In genomic region chr10:119201233-119201632, GRCh38 we compare ENCODE assay signal across 20 cellular contexts. TPM values are rescaled to one million over a fixed set of nuclear protein-coding genes. Genes with fewer than 3 reads are reported as not detected.
DNase-seq lines count a peak whose midpoint lies in the region; ATAC-seq, FAIRE-seq and TF ChIP-seq lines count a peak whose summit lies in the region.
"Had no signal": no experiment of that assay in that cellular context is flagged by ENCODE, and none has a peak within 500 bp of the region (broad histone marks: within the 10 kb centered on the region; RNA-seq: fewer than 3 reads in every experiment).

No MANE protein-coding gene starts in this region.

- 67% methylated on average over 1 of the region's 1 CpG for WGBS in HepG2 (ENCODE audit: low lambda C conversion rate)
- 82% methylated on average over 1 of the region's 1 CpG for WGBS in right lobe of liver (ENCODE audit: insufficient coverage, low coverage, low lambda C conversion rate, missing lambda C conversion rate)

- H3K9ac ChIP-seq in HepG2 (ENCODE audit: insufficient read depth, low read depth, low read length) = no peak overlapping the region

- peaks cover 11% of the 10 kb centered on the region for H3K4me1 Mint-ChIP-seq in WTC11

- H3K36me3 ChIP-seq in HepG2 (replicated peaks in 1 of 2; ENCODE audit: control insufficient read depth in 1 of 2, insufficient read depth in 2 of 2, low read length in 2 of 2) (no peaks in the 10 kb centered on the region), right lobe of liver (no peaks in the 10 kb centered on the region), osteoblast (ENCODE audit: insufficient read depth, low read length) (no peaks in the 10 kb centered on the region)

- H3K27ac Mint-ChIP-seq in WTC11 = no peak overlapping the region
- H3K27ac Mint-ChIP-seq: CD4-positive, alpha-beta T cell; H9 had no signal

- BruUV-seq in HepG2 (replicated peaks; lab: Mats Ljungman, UMichigan) = no TSS peak

- DNase-seq in DMS 273 (lab: John Stamatoyannopoulos, UW; ENCODE audit: unreplicated experiment) (peak; percentile 32), DMS 273 treated with DMSO at 0.1 percent for 48 hours (lab: John Stamatoyannopoulos, UW) (no peak), HepG2 (ENCODE audit: low spot score) (no peak), right lobe of liver (no peak), epithelial cell of esophagus (ENCODE audit: low read depth) (peak; percentile 63), WTC11 (ENCODE audit: low spot score) (no peak), osteoblast (ENCODE audit: insufficient read length, low spot score, missing footprints) (no peak)
- DNase-seq in activated effector memory CD4-positive, alpha-beta T cell treated with Interleukin-2 at 50 U/mL for 16 hours = no peak
- DNase-seq: AML-193; Caco-2; CD4-positive, alpha-beta T cell; DMS79 treated with DMSO at 0.1 percent for 48 hours; GF-D8; GOT3; H9 had no signal

- H3K4me3 ChIP-seq in HepG2 (replicated peaks in 1 of 3; ENCODE audit: insufficient read depth in 1 of 3, low read depth in 2 of 3, low read length in 3 of 3) (no peak overlapping the region), right lobe of liver (no peak overlapping the region), epithelial cell of esophagus (ENCODE audit: low read length) (no peak overlapping the region), osteoblast (ENCODE audit: insufficient read depth, low read length) (no peak overlapping the region)
- H3K4me3 ChIP-seq: A549 had no signal

- H3K4me3 Mint-ChIP-seq in WTC11 = no peak overlapping the region
- H3K4me3 Mint-ChIP-seq: CD4-positive, alpha-beta T cell; H9 had no signal

- POLR2A ChIA-PET in HepG2 (lab: Yijun Ruan, JAX) = no interaction called here
- POLR2A ChIA-PET in WTC11 (lab: Charles Lee) = no interaction called here

- H3K27ac ChIP-seq in HepG2 (ENCODE audit: extremely low read length, insufficient read depth, low read length) = no peak overlapping the region
- H3K27ac ChIP-seq in right lobe of liver = no peak overlapping the region
- H3K27ac ChIP-seq in osteoblast (ENCODE audit: low read depth, low read length) = no peak overlapping the region
- H3K27ac ChIP-seq: 22Rv1, A549, C4-2B had no signal

- H3K9me3 ChIP-seq in HepG2 (ENCODE audit: low read length) = no peaks in the 10 kb centered on the region
- no peaks in the 10 kb centered on the region for H3K9me3 ChIP-seq in right lobe of liver
- no peaks in the 10 kb centered on the region for H3K9me3 ChIP-seq in osteoblast (ENCODE audit: low read depth, low read length)
- H3K9me3 ChIP-seq: A549, Caco-2 had no signal

- H3K4me2 ChIP-seq in HepG2 (ENCODE audit: low read depth, low read length) = no peak overlapping the region
- no peak overlapping the region for H3K4me2 ChIP-seq in osteoblast (ENCODE audit: insufficient read depth, low read length)
- H3K4me2 ChIP-seq: A549 had no signal

- no peak for ATAC-seq in HepG2
- no peak for ATAC-seq in right lobe of liver
- ATAC-seq in WTC11 = no peak
- ATAC-seq: A549 had no signal

- H3K27me3 Mint-ChIP-seq in WTC11 (ENCODE audit: low read depth) = no peaks in the 10 kb centered on the region
- H3K27me3 Mint-ChIP-seq: CD4-positive, alpha-beta T cell had no signal

- H2AFZ ChIP-seq in HepG2 (ENCODE audit: low read length) (no peak overlapping the region), osteoblast (ENCODE audit: low read length) (no peak overlapping the region)

- H4K20me1 ChIP-seq in HepG2 (ENCODE audit: insufficient read depth, low read length) (no peaks in the 10 kb centered on the region), osteoblast (ENCODE audit: insufficient read depth, low read length) (no peaks in the 10 kb centered on the region)

- TF ChIP-seq EP300 in HepG2 (IDR thresholded peaks at IDR 0.05; ENCODE audit: low read depth in 2 of 2, low read length in 2 of 2) (no peak), HepG2 (CRISPR knock-in tag; IDR thresholded peaks at IDR 0.05; ENCODE audit: borderline replicate concordance) (no peak)

- TF ChIP-seq RAD21 in HepG2 (CRISPR knock-in tag; IDR thresholded peaks at IDR 0.05) = no peak

- H3K36me3 Mint-ChIP-seq in WTC11 = no peaks in the 10 kb centered on the region

- no peak for FAIRE-seq in HepG2 (lab: Jason Lieb, UNC)
- FAIRE-seq: A549, D721Med, HTR-8/SVneo had no signal

- intact Hi-C loops in HepG2 (cut with micrococcal nuclease; ENCODE audit: unreplicated experiment) = no loop called here
- intact Hi-C loops in right lobe of liver (cut with DNase I) = loop anchor here (5.0 to 10.0 kb wide), 2 partner anchors 214 to 216 kb away; no protein-coding TSS in a partner anchor

- H3K27me3 ChIP-seq in HepG2 (ENCODE audit: control insufficient read depth in 1 of 2, insufficient read depth in 2 of 2, low read length in 2 of 2) (no peaks in the 10 kb centered on the region), right lobe of liver (no peaks in the 10 kb centered on the region), osteoblast (ENCODE audit: insufficient read depth, low read length) (peaks cover 5% of the 10 kb centered on the region)

- TF ChIP-seq CTCF in HepG2 (CRISPR knock-in tag; IDR thresholded peaks at IDR 0.05) (no peak), right lobe of liver (IDR thresholded peaks at IDR 0.05) (no peak), epithelial cell of esophagus (IDR thresholded peaks at IDR 0.05; ENCODE audit: insufficient read depth, low read depth, low read length, missing control alignments) (no peak), WTC11 (IDR thresholded peaks at IDR 0.05) (no peak), osteoblast (IDR thresholded peaks at IDR 0.05; ENCODE audit: extremely low read depth, low read depth, low read length) (no peak)

- no peak for TF ChIP-seq POLR2A in HepG2 (IDR thresholded peaks at IDR 0.05; ENCODE audit: insufficient read depth in 1 of 2, low read depth in 2 of 2, low read length in 2 of 2)
- no peak for TF ChIP-seq POLR2A in right lobe of liver (IDR thresholded peaks at IDR 0.05)

- H3K9me3 Mint-ChIP-seq in WTC11 = no peaks in the 10 kb centered on the region
- H3K9me3 Mint-ChIP-seq: CD4-positive, alpha-beta T cell; H9 had no signal

- in situ Hi-C loops in HepG2 (cut with HindIII; ENCODE audit: extremely low pct_ligation_motif_present, low pct_unique_long_range_greater_than_20kb) = no loop called here

- CTCF ChIA-PET in HepG2 (lab: Yijun Ruan, JAX; ENCODE audit: low intra/inter-chr PET ratio, low total read pairs) = no interaction called here
- CTCF ChIA-PET in WTC11 (lab: Charles Lee) = interaction anchor here (1.3 to 4.4 kb wide), 2 partner anchors 88 to 242 kb away, joined by 3 to 95 read pairs; no protein-coding TSS in a partner anchor

- H3K4me1 ChIP-seq in HepG2 (ENCODE audit: insufficient read depth, low read length) = peaks cover 63% of the 10 kb centered on the region
- H3K4me1 ChIP-seq in right lobe of liver = peaks cover 0 to 7% (median 3%) of the 10 kb centered on the region in 4 donors
- peaks cover 18% of the 10 kb centered on the region for H3K4me1 ChIP-seq in osteoblast (ENCODE audit: insufficient read depth, low read length)

- H3K79me2 ChIP-seq in HepG2 (ENCODE audit: insufficient read depth, low read length) (no peaks in the 10 kb centered on the region), osteoblast (ENCODE audit: insufficient read depth, low read length) (no peaks in the 10 kb centered on the region)

RNA-seq across cellular contexts. Expression of gene GRK5, which starts 6.1 kb away (rescaled TPM):
- total RNA-seq in HepG2 (2016; rRNA removed; fragmentation: Illumina TruSeq; extraction: Trizol) (12.6 and 12.8 TPM in 2 replicates), right lobe of liver (10 to 100 TPM in 1 of 6 experiments, 1 to 10 TPM in 5; 5.9 to 11.5 (median 7.9) TPM), WTC11 (2021) (1.9 to 2.3 TPM (median 2.2 TPM) in 3 replicates), osteoblast (1.5 and 1.8 TPM in 2 replicates)
- total RNA-seq in HepG2 (2016; cell fraction: cytosol; rRNA removed; fragmentation: Illumina TruSeq; extraction: Trizol; ENCODE audit: low read depth) = 6.3 and 7.7 TPM in 2 replicates
- total RNA-seq in HepG2 (2016; cell fraction: insoluble cytoplasmic fraction; rRNA removed; fragmentation: Illumina TruSeq; extraction: Trizol) = 11.4 and 13.0 TPM in 2 replicates
- total RNA-seq in HepG2 (2016; cell fraction: membrane; rRNA removed; fragmentation: Illumina TruSeq; extraction: Trizol) = 18.1 and 19.4 TPM in 2 replicates
- total RNA-seq in HepG2 (2016; cell fraction: nucleus; rRNA removed; fragmentation: Illumina TruSeq; extraction: Trizol) = 6.4 and 8.1 TPM in 2 replicates
- 10.4 and 11.5 TPM in 2 replicates for polyA plus RNA-seq in HepG2 (2011; rRNA removed)
- polyA plus RNA-seq in HepG2 (2011; cell fraction: cytosol; rRNA removed) = 10.0 and 11.4 TPM in 2 replicates
- polyA plus RNA-seq in HepG2 (2011; cell fraction: nucleus; rRNA removed) = 11.8 and 12.9 TPM in 2 replicates
- polyA plus RNA-seq in HepG2 (2012) = 10.9 and 14.3 TPM in 2 replicates
- 7.6 and 7.7 TPM in 2 replicates for polyA plus RNA-seq in HepG2 (2016; cell fraction: cytosol; fragmentation: Illumina TruSeq; extraction: Trizol; ENCODE audit: low read depth)
- 14.0 and 15.2 TPM in 2 replicates for polyA plus RNA-seq in HepG2 (2016; cell fraction: insoluble cytoplasmic fraction; fragmentation: Illumina TruSeq; extraction: Trizol; ENCODE audit: low read depth)
- polyA plus RNA-seq in HepG2 (2016; cell fraction: membrane; fragmentation: Illumina TruSeq; extraction: Trizol; ENCODE audit: low read depth) = 16.0 and 16.9 TPM in 2 replicates
- polyA plus RNA-seq in HepG2 (2016; cell fraction: nucleus; fragmentation: Illumina TruSeq; extraction: Trizol; ENCODE audit: insufficient read depth, low read depth) = 15.4 and 17.0 TPM in 2 replicates
- polyA minus RNA-seq in HepG2 (2011; rRNA and poly(A)+ RNA removed; ENCODE audit: low replicate concordance) = 5.5 and 9.4 TPM in 2 replicates
- 5.5 and 8.2 TPM in 2 replicates for polyA minus RNA-seq in HepG2 (2011; cell fraction: cytosol; rRNA and poly(A)+ RNA removed)
- polyA minus RNA-seq in HepG2 (2011; cell fraction: nucleus; rRNA and poly(A)+ RNA removed) = 5.2 and 6.5 TPM in 2 replicates

RNA-seq across cellular contexts. Expression of gene PRDX3, which starts 22.6 kb away (rescaled TPM):
- 407 and 643 TPM in 2 replicates for total RNA-seq in HepG2 (2016; rRNA removed; fragmentation: Illumina TruSeq; extraction: Trizol)
- total RNA-seq in HepG2 (2016; cell fraction: cytosol; rRNA removed; fragmentation: Illumina TruSeq; extraction: Trizol; ENCODE audit: low read depth) = 38.1 and 38.2 TPM in 2 replicates
- 410 and 682 TPM in 2 replicates for total RNA-seq in HepG2 (2016; cell fraction: insoluble cytoplasmic fraction; rRNA removed; fragmentation: Illumina TruSeq; extraction: Trizol)
- 107 and 113 TPM in 2 replicates for total RNA-seq in HepG2 (2016; cell fraction: membrane; rRNA removed; fragmentation: Illumina TruSeq; extraction: Trizol)
- 156 and 165 TPM in 2 replicates for total RNA-seq in HepG2 (2016; cell fraction: nucleus; rRNA removed; fragmentation: Illumina TruSeq; extraction: Trizol)
- polyA plus RNA-seq in HepG2 (2011; rRNA removed) = 422 and 565 TPM in 2 replicates
- polyA plus RNA-seq in HepG2 (2011; cell fraction: cytosol; rRNA removed) = 232 and 280 TPM in 2 replicates
- polyA plus RNA-seq in HepG2 (2011; cell fraction: nucleus; rRNA removed) = 67.2 and 84.0 TPM in 2 replicates
- 200 and 294 TPM in 2 replicates for polyA plus RNA-seq in HepG2 (2012)
- 38.1 and 38.3 TPM in 2 replicates for polyA plus RNA-seq in HepG2 (2016; cell fraction: cytosol; fragmentation: Illumina TruSeq; extraction: Trizol; ENCODE audit: low read depth)
- polyA plus RNA-seq in HepG2 (2016; cell fraction: insoluble cytoplasmic fraction; fragmentation: Illumina TruSeq; extraction: Trizol; ENCODE audit: low read depth) = 634 and 704 TPM in 2 replicates
- 89.6 and 90.4 TPM in 2 replicates for polyA plus RNA-seq in HepG2 (2016; cell fraction: membrane; fragmentation: Illumina TruSeq; extraction: Trizol; ENCODE audit: low read depth)
- polyA plus RNA-seq in HepG2 (2016; cell fraction: nucleus; fragmentation: Illumina TruSeq; extraction: Trizol; ENCODE audit: insufficient read depth, low read depth) = 227 and 242 TPM in 2 replicates
- 468 and 479 TPM in 2 replicates for polyA minus RNA-seq in HepG2 (2011; rRNA and poly(A)+ RNA removed; ENCODE audit: low replicate concordance)
- polyA minus RNA-seq in HepG2 (2011; cell fraction: cytosol; rRNA and poly(A)+ RNA removed) = 135 and 138 TPM in 2 replicates
- polyA minus RNA-seq in HepG2 (2011; cell fraction: nucleus; rRNA and poly(A)+ RNA removed) = 69.5 and 85.7 TPM in 2 replicates
- total RNA-seq in right lobe of liver = 100 to 1,000 TPM; 171 to 235 (median 194) TPM
- total RNA-seq in WTC11 (2021) = 167 to 175 TPM (median 173 TPM) in 3 replicates
- 119 and 128 TPM in 2 replicates for total RNA-seq in osteoblast

RNA-seq across cellular contexts. Expression of gene SFXN4, which starts 35.7 kb away (rescaled TPM):
- 47.4 and 64.9 TPM in 2 replicates for total RNA-seq in HepG2 (2016; rRNA removed; fragmentation: Illumina TruSeq; extraction: Trizol)
- 71.2 and 73.7 TPM in 2 replicates for total RNA-seq in HepG2 (2016; cell fraction: cytosol; rRNA removed; fragmentation: Illumina TruSeq; extraction: Trizol; ENCODE audit: low read depth)
- 55.2 and 66.3 TPM in 2 replicates for total RNA-seq in HepG2 (2016; cell fraction: insoluble cytoplasmic fraction; rRNA removed; fragmentation: Illumina TruSeq; extraction: Trizol)
- 75.6 and 82.1 TPM in 2 replicates for total RNA-seq in HepG2 (2016; cell fraction: membrane; rRNA removed; fragmentation: Illumina TruSeq; extraction: Trizol)
- 39.7 and 50.2 TPM in 2 replicates for total RNA-seq in HepG2 (2016; cell fraction: nucleus; rRNA removed; fragmentation: Illumina TruSeq; extraction: Trizol)
- 44.6 and 47.7 TPM in 2 replicates for polyA plus RNA-seq in HepG2 (2011; rRNA removed)
- 31.1 and 39.7 TPM in 2 replicates for polyA plus RNA-seq in HepG2 (2011; cell fraction: cytosol; rRNA removed)
- polyA plus RNA-seq in HepG2 (2011; cell fraction: nucleus; rRNA removed) = 45.5 and 47.7 TPM in 2 replicates
- polyA plus RNA-seq in HepG2 (2012) = 32.0 and 35.6 TPM in 2 replicates
- polyA plus RNA-seq in HepG2 (2016; cell fraction: cytosol; fragmentation: Illumina TruSeq; extraction: Trizol; ENCODE audit: low read depth) = 63.0 and 72.7 TPM in 2 replicates
- polyA plus RNA-seq in HepG2 (2016; cell fraction: insoluble cytoplasmic fraction; fragmentation: Illumina TruSeq; extraction: Trizol; ENCODE audit: low read depth) = 42.6 and 43.4 TPM in 2 replicates
- polyA plus RNA-seq in HepG2 (2016; cell fraction: membrane; fragmentation: Illumina TruSeq; extraction: Trizol; ENCODE audit: low read depth) = 56.9 and 60.5 TPM in 2 replicates
- 62.6 and 72.4 TPM in 2 replicates for polyA plus RNA-seq in HepG2 (2016; cell fraction: nucleus; fragmentation: Illumina TruSeq; extraction: Trizol; ENCODE audit: insufficient read depth, low read depth)
- polyA minus RNA-seq in HepG2 (2011; rRNA and poly(A)+ RNA removed; ENCODE audit: low replicate concordance) = 25.6 and 27.5 TPM in 2 replicates
- 19.2 and 19.8 TPM in 2 replicates for polyA minus RNA-seq in HepG2 (2011; cell fraction: cytosol; rRNA and poly(A)+ RNA removed)
- 21.6 and 26.9 TPM in 2 replicates for polyA minus RNA-seq in HepG2 (2011; cell fraction: nucleus; rRNA and poly(A)+ RNA removed)
- 100 to 1,000 TPM in 1 of 6 experiments, 10 to 100 TPM in 5; 16.0 to 152 (median 23.8) TPM for total RNA-seq in right lobe of liver
- 23.8 to 25.9 TPM (median 24.0 TPM) in 3 replicates for total RNA-seq in WTC11 (2021)
- total RNA-seq in osteoblast = 11.2 and 13.0 TPM in 2 replicates

Comparison
In these comparisons a context has a peak if more than half of its experiments do, and no peak if none do; other contexts are left out.
1. DNase-seq: peak in DMS 273 (single experiment) and epithelial cell of esophagus (single experiment); none in DMS 273 treated with DMSO at 0.1 percent for 48 hours (single experiment), HepG2 (single experiment), right lobe of liver (0 of 3), activated effector memory CD4-positive, alpha-beta T cell treated with Interleukin-2 at 50 U/mL for 16 hours (single experiment), WTC11 (single experiment) and osteoblast (single experiment).